In the genomic region with DNA sequence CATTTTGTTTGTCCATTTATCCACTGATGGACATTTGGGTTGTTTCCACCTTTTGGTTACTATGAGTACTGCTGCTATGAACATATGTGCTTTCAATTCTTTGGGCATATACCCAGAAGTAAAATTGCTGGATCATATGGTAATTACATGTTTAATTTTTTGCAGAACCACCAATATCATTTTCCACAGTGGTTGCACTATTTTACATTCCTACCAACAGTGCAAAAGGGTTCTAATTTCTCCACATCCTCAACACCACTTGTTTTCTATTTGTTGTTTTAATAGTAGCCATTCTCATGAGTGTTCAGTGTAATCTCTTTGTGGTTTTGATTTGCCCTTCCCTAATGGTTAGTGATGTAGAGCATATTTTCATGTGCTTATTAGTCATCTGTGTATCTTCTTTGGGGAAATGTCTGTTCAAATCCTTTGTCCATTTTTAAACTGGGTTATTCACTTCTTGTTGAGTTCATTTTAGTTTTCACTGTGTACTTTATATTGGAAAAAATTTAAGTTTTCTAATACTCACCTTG, we compare ENCODE assay signal across 16 cellular contexts.
A peak's percentile ranks its signal among the peaks of the same experiment; 100 is the strongest.
DNase-seq lines count a peak whose midpoint lies in the region; ATAC-seq, FAIRE-seq and TF ChIP-seq lines count a peak whose summit lies in the region.
"Had no signal": no experiment of that assay in that cellular context is flagged by ENCODE, and none has a peak within 500 bp of the region (broad histone marks: within the 10 kb centered on the region; RNA-seq: fewer than 3 reads in every experiment).

No MANE protein-coding gene starts in this region.

- H3K4me3 ChIP-seq in AG04449 (ENCODE audit: low read depth, low read length) (no peak overlapping the region), astrocyte (ENCODE audit: insufficient read depth, low read depth, low read length) (no peak overlapping the region), testis (no peak overlapping the region)
- H3K4me3 ChIP-seq: mucosa of descending colon, prostate gland had no signal

- H3K4me1 Mint-ChIP-seq in astrocyte (ENCODE audit: low read depth, unreplicated experiment): no peaks in the 10 kb centered on the region
- H3K4me1 Mint-ChIP-seq: activated CD4-positive, alpha-beta T cell treated with anti-CD3 and anti-CD28 coated beads, Interleukin-2, amount 10 ng/mL, durations not matched to agents 24 days and 14 days; T-cell had no signal

- no peaks in the 10 kb centered on the region for H3K27me3 Mint-ChIP-seq in astrocyte (ENCODE audit: low read depth, unreplicated experiment)
- H3K27me3 Mint-ChIP-seq: activated CD4-positive, alpha-beta T cell treated with anti-CD3 and anti-CD28 coated beads, Interleukin-2, amount 10 ng/mL, durations not matched to agents 24 days and 14 days; stimulated activated naive CD8-positive, alpha-beta T cell treated with anti-CD3 and anti-CD28 coated beads, Interleukin-15, Interleukin-2, amounts not matched to agents 100 ng/mL and 50 ng/mL, for 24 hours; T-cell had no signal

- peaks cover 1% of the 10 kb centered on the region for H3K9me3 Mint-ChIP-seq in astrocyte (ENCODE audit: unreplicated experiment)
- H3K9me3 Mint-ChIP-seq: activated CD4-positive, alpha-beta T cell treated with anti-CD3 and anti-CD28 coated beads, Interleukin-2, amount 10 ng/mL, durations not matched to agents 24 days and 14 days had no signal

- H3K27me3 ChIP-seq in astrocyte (ENCODE audit: insufficient read depth, low read length): no peaks in the 10 kb centered on the region
- no peaks in the 10 kb centered on the region for H3K27me3 ChIP-seq in testis

- H3K4me1 ChIP-seq in astrocyte (ENCODE audit: insufficient read depth, low read length): no peaks in the 10 kb centered on the region
- no peaks in the 10 kb centered on the region for H3K4me1 ChIP-seq in testis
- H3K4me1 ChIP-seq: prostate gland had no signal

- H3K4me3 Mint-ChIP-seq in astrocyte (ENCODE audit: unreplicated experiment): no peak overlapping the region
- H3K4me3 Mint-ChIP-seq: activated CD4-positive, alpha-beta T cell treated with anti-CD3 and anti-CD28 coated beads, Interleukin-2, amount 10 ng/mL, durations not matched to agents 24 days and 14 days; stimulated activated naive CD8-positive, alpha-beta T cell treated with anti-CD3 and anti-CD28 coated beads, Interleukin-15, Interleukin-2, amounts not matched to agents 100 ng/mL and 50 ng/mL, for 24 hours; T-cell had no signal

- no peak for TF ChIP-seq POLR2A in testis (IDR thresholded peaks at IDR 0.05)

- ATAC-seq in HG03439 (IDR thresholded peaks at IDR 0.05; ENCODE audit: unreplicated experiment) (no peak), GM19455 (IDR thresholded peaks at IDR 0.05; ENCODE audit: unreplicated experiment) (no peak)
- ATAC-seq: esophagus mucosa, mucosa of descending colon, T-cell had no signal

- POLR2A ChIA-PET in AG04449 (lab: Yijun Ruan, JAX): no interaction called here

- FAIRE-seq in astrocyte (lab: Jason Lieb, UNC): peak; percentile 99

- intact Hi-C loops in testis (cut with DNase I; ENCODE audit: low total_unique reads): no loop called here

- peak; percentile 78 for DNase-seq in AG04449 (ENCODE audit: low read depth, low spot score)
- DNase-seq in HCEC 1CT: peak; percentile 96
- peak; percentile 90 for DNase-seq in astrocyte (ENCODE audit: low read depth)
- DNase-seq in foreskin melanocyte: peak; percentile 83
- no peak for DNase-seq in testis
- no peak for DNase-seq in mucosa of gallbladder (ENCODE audit: low spot score)
- DNase-seq: activated CD4-positive, alpha-beta T cell treated with anti-CD3 and anti-CD28 coated beads, Interleukin-2, amount 10 ng/mL, durations not matched to agents 24 days and 14 days; mucosa of descending colon; stimulated activated CD4-positive, alpha-beta T cell treated with anti-CD3 and anti-CD28 coated beads, Interleukin-4, amount 100 ng/mL, for 24 hours; T-cell had no signal

- no peaks in the 10 kb centered on the region for H3K9me3 ChIP-seq in astrocyte (ENCODE audit: insufficient read depth, low read depth, low read length)
- H3K9me3 ChIP-seq in testis: no peaks in the 10 kb centered on the region
- H3K9me3 ChIP-seq: prostate gland had no signal

- H4K20me1 ChIP-seq in astrocyte (ENCODE audit: insufficient read depth, low read length): no peaks in the 10 kb centered on the region

- H3K36me3 Mint-ChIP-seq in astrocyte (ENCODE audit: low read depth, unreplicated experiment): peaks cover 5% of the 10 kb centered on the region

- TF ChIP-seq CTCF in AG04449 (IDR thresholded peaks at IDR 0.05; ENCODE audit: insufficient read depth, low read length, missing control alignments) (no peak), astrocyte (IDR thresholded peaks at IDR 0.05; ENCODE audit: insufficient read depth, low read depth, low read length) (peak; percentile 2), testis (IDR thresholded peaks at IDR 0.05) (no peak)

- H3K79me2 ChIP-seq in astrocyte (ENCODE audit: insufficient read depth, low read length): no peaks in the 10 kb centered on the region

- no peak overlapping the region for H3K27ac ChIP-seq in astrocyte (ENCODE audit: low read depth, low read length)
- no peak overlapping the region for H3K27ac ChIP-seq in testis
- H3K27ac ChIP-seq: C4-2B, prostate gland had no signal

- H3K36me3 ChIP-seq in astrocyte (ENCODE audit: insufficient read depth, low read length) (no peaks in the 10 kb centered on the region), testis (ENCODE audit: low read depth, missing control alignments) (no peaks in the 10 kb centered on the region)
- H3K36me3 ChIP-seq: prostate gland had no signal

- H2AFZ ChIP-seq in astrocyte (ENCODE audit: low read depth, low read length): no peak overlapping the region

- no peak overlapping the region for H3K4me2 ChIP-seq in astrocyte (ENCODE audit: low read length)

- no peak overlapping the region for H3K27ac Mint-ChIP-seq in astrocyte (ENCODE audit: unreplicated experiment)
- H3K27ac Mint-ChIP-seq: activated CD4-positive, alpha-beta T cell treated with anti-CD3 and anti-CD28 coated beads, Interleukin-2, amount 10 ng/mL, durations not matched to agents 24 days and 14 days; stimulated activated naive CD8-positive, alpha-beta T cell treated with anti-CD3 and anti-CD28 coated beads, Interleukin-15, Interleukin-2, amounts not matched to agents 100 ng/mL and 50 ng/mL, for 24 hours had no signal

- CTCF ChIA-PET in AG04449 (lab: Yijun Ruan, JAX): no interaction called here

- no peak overlapping the region for H3K9ac ChIP-seq in astrocyte (ENCODE audit: low read length)

Comparison
In these comparisons a context has a peak if more than half of its experiments do, and no peak if none do; other contexts are left out.
1. DNase-seq: peak in AG04449 (single experiment), HCEC 1CT (single experiment), astrocyte (single experiment) and foreskin melanocyte (single experiment); none in testis (single experiment) and mucosa of gallbladder (single experiment).